22 cellular contexts compared by ENCODE assay signal in genomic region chr1:40776236-40777072, GRCh38. TPM values are rescaled to one million over a fixed set of nuclear protein-coding genes. Genes with fewer than 3 reads are reported as not detected.
A peak's percentile ranks its signal among the peaks of the same experiment; 100 is the strongest.
DNase-seq lines count a peak whose midpoint lies in the region; ATAC-seq, FAIRE-seq and TF ChIP-seq lines count a peak whose summit lies in the region.
"Had no signal": no experiment of that assay in that cellular context is flagged by ENCODE, and none has a peak within 500 bp of the region (broad histone marks: within the 10 kb centered on the region; RNA-seq: fewer than 3 reads in every experiment).

No MANE protein-coding gene starts in this region.

- H4K20me1 ChIP-seq in K562 (replicated peaks; ENCODE audit: control insufficient read depth, insufficient read depth, low read length), result no peaks in the 10 kb centered on the region
- H4K20me1 ChIP-seq: BLaER1 had no signal

- FAIRE-seq in K562 (lab: Jason Lieb, UNC), result no peak
- FAIRE-seq: A549, GM12892, GM18507, H54 had no signal

- intact Hi-C loops in K562 (cut with micrococcal nuclease), result no loop called here

- peaks cover 4% of the 10 kb centered on the region; the same call in 1 of the 2 replicates for H3K9me3 ChIP-seq in K562 (replicated peaks; ENCODE audit: control insufficient read depth, insufficient read depth, low read depth, low read length)

- no peak overlapping the region for H3K4me3 ChIP-seq in K562
- H3K4me3 ChIP-seq: A549, BLaER1, GM23338 had no signal

- CTCF ChIA-PET in activated naive CD4-positive, alpha-beta T cell treated with anti-CD3 and anti-CD28 coated beads, Interleukin-2, amount 10 ng/mL, durations not matched to agents 7 days and 5 days (lab: Charles Lee), result interaction anchor here (0.8 to 7.3 kb wide), 11 partner anchors 10 to 176 kb away, joined by 3 to 139 read pairs (median 7); no protein-coding TSS in a partner anchor
- CTCF ChIA-PET in K562 (lab: Yijun Ruan, JAX; ENCODE audit: low intra/inter-chr PET ratio), result no interaction called here

- H3K4me1 Mint-ChIP-seq in activated naive CD4-positive, alpha-beta T cell treated with anti-CD3 and anti-CD28 coated beads, Interleukin-2, amount 10 ng/mL, durations not matched to agents 7 days and 5 days, result peaks cover 5% of the 10 kb centered on the region
- peaks cover 6% of the 10 kb centered on the region for H3K4me1 Mint-ChIP-seq in glutamatergic neuron (ENCODE audit: low read depth, unreplicated experiment)
- peaks cover 3 to 12% of the 10 kb centered on the region in 2 donors for H3K4me1 Mint-ChIP-seq in stimulated activated naive B cell treated with anti-CD40 and anti-IgM and Interleukin-4, amounts not matched to agents 10 μg/mL and 1 μg/mL and 100 μg/mL, for 72 hours
- H3K4me1 Mint-ChIP-seq: CD14-positive monocyte had no signal

- H3K4me1 ChIP-seq in K562 (replicated peaks in 1 of 2; ENCODE audit: control insufficient read depth in 2 of 2, insufficient read depth in 2 of 2, low read length in 2 of 2), result peaks cover 0 to 14% of the 10 kb centered on the region in 2 experiments; a peak in 4 of 5 replicates
- H3K4me1 ChIP-seq: A549, BLaER1 had no signal

- WGBS in K562 (ENCODE audit: insufficient coverage, low coverage, missing lambda C conversion rate), result 72% methylated on average over 4 of the region's 4 CpGs

- DNase-seq in activated naive CD4-positive, alpha-beta T cell treated with anti-CD3 and anti-CD28 coated beads, Interleukin-2, amount 10 ng/mL, durations not matched to agents 7 days and 5 days, result peak; percentile 10
- no peak for DNase-seq in activated naive CD4-positive, alpha-beta T cell (lab: John Stamatoyannopoulos, UW)
- DNase-seq in K562 (ENCODE audit: extremely low read depth in 1 of 4, low spot score in 3 of 4) (no peak), glutamatergic neuron (no peak), NCI-H1048 (lab: John Stamatoyannopoulos, UW) (no peak), NCI-H748 treated with DMSO at 0.1 percent for 48 hours (lab: John Stamatoyannopoulos, UW) (no peak)
- DNase-seq in stimulated activated naive B cell treated with anti-CD40 and anti-IgM and Interleukin-4, amounts not matched to agents 10 μg/mL and 1 μg/mL and 100 μg/mL, for 72 hours, result no peak
- DNase-seq: CD4-positive, alpha-beta memory T cell; DMS153; DMS79; GDM1; HFFc6 had no signal

- in situ Hi-C loops in K562 (cut with MboI), result no loop called here

- ATAC-seq in K562 (no peak), HG02840 (IDR thresholded peaks at IDR 0.05; ENCODE audit: low FRiP score, unreplicated experiment) (no peak)
- ATAC-seq in stimulated activated naive B cell treated with anti-CD40 and anti-IgM and Interleukin-4, amounts not matched to agents 10 μg/mL and 1 μg/mL and 100 μg/mL, for 72 hours (replicated peaks), result no peak
- ATAC-seq: A549, GM23338, HCT116 had no signal

- no peak overlapping the region for H2AFZ ChIP-seq in K562 (ENCODE audit: low read depth, low read length)
- H2AFZ ChIP-seq: GM23338 had no signal

- H3K36me3 Mint-ChIP-seq in activated naive CD4-positive, alpha-beta T cell treated with anti-CD3 and anti-CD28 coated beads, Interleukin-2, amount 10 ng/mL, durations not matched to agents 7 days and 5 days, result peaks cover 28% of the 10 kb centered on the region
- H3K36me3 Mint-ChIP-seq in glutamatergic neuron (ENCODE audit: unreplicated experiment), result peaks cover 16% of the 10 kb centered on the region
- H3K36me3 Mint-ChIP-seq in stimulated activated naive B cell treated with anti-CD40 and anti-IgM and Interleukin-4, amounts not matched to agents 10 μg/mL and 1 μg/mL and 100 μg/mL, for 72 hours, result peaks cover 36 to 51% of the 10 kb centered on the region in 2 donors

- H3K9me3 Mint-ChIP-seq in activated naive CD4-positive, alpha-beta T cell treated with anti-CD3 and anti-CD28 coated beads, Interleukin-2, amount 10 ng/mL, durations not matched to agents 7 days and 5 days, result peaks cover 4% of the 10 kb centered on the region
- peaks cover 5% of the 10 kb centered on the region for H3K9me3 Mint-ChIP-seq in glutamatergic neuron (ENCODE audit: unreplicated experiment)
- peaks cover 6 to 13% of the 10 kb centered on the region in 2 donors for H3K9me3 Mint-ChIP-seq in stimulated activated naive B cell treated with anti-CD40 and anti-IgM and Interleukin-4, amounts not matched to agents 10 μg/mL and 1 μg/mL and 100 μg/mL, for 72 hours

- no peak for TF ChIP-seq EP300 in K562 (IDR thresholded peaks at IDR 0.05; ENCODE audit: low read length)

- peak overlapping the region; percentile 59 for H3K27ac Mint-ChIP-seq in activated naive CD4-positive, alpha-beta T cell treated with anti-CD3 and anti-CD28 coated beads, Interleukin-2, amount 10 ng/mL, durations not matched to agents 7 days and 5 days
- peak overlapping the region; percentile 12 for H3K27ac Mint-ChIP-seq in glutamatergic neuron (ENCODE audit: unreplicated experiment)
- peak overlapping the region; percentile 70 for H3K27ac Mint-ChIP-seq in stimulated activated naive B cell treated with anti-CD40 and anti-IgM and Interleukin-4, amounts not matched to agents 10 μg/mL and 1 μg/mL and 100 μg/mL, for 72 hours
- H3K27ac Mint-ChIP-seq: GM23338, HFFc6 had no signal

- no peak overlapping the region for H3K9ac ChIP-seq in K562 (ENCODE audit: insufficient read depth in 1 of 2, low read depth in 2 of 2, low read length in 2 of 2)
- H3K9ac ChIP-seq: BLaER1 had no signal

- no peak overlapping the region for H3K4me3 Mint-ChIP-seq in activated naive CD4-positive, alpha-beta T cell treated with anti-CD3 and anti-CD28 coated beads, Interleukin-2, amount 10 ng/mL, durations not matched to agents 7 days and 5 days
- H3K4me3 Mint-ChIP-seq in glutamatergic neuron (ENCODE audit: unreplicated experiment), result no peak overlapping the region
- H3K4me3 Mint-ChIP-seq in stimulated activated naive B cell treated with anti-CD40 and anti-IgM and Interleukin-4, amounts not matched to agents 10 μg/mL and 1 μg/mL and 100 μg/mL, for 72 hours, result no peak overlapping the region
- H3K4me3 Mint-ChIP-seq: CD14-positive monocyte; CD4-positive, alpha-beta memory T cell; GM23338; HFFc6 had no signal

- no peak overlapping the region for H3K27ac ChIP-seq in K562 (ENCODE audit: extremely low read depth, low read depth, low read length)
- H3K27ac ChIP-seq: 22Rv1, A549, BLaER1 had no signal

- no peak for TF ChIP-seq POLR2A in K562 (conservative IDR thresholded peaks at IDR 0.05)

- TF ChIP-seq CTCF in K562 (IDR thresholded peaks at IDR 0.05 in 2 of 3, conservative IDR thresholded peaks at IDR 0.05 in 1 of 3; ENCODE audit: insufficient read depth in 2 of 3, low read depth in 1 of 3, low read length in 3 of 3), result no peak
- no peak for TF ChIP-seq CTCF in glutamatergic neuron (IDR thresholded peaks at IDR 0.05; ENCODE audit: partially characterized antibody, unreplicated experiment)

- H3K4me2 ChIP-seq in K562 (ENCODE audit: insufficient read depth, low read length), result no peak overlapping the region
- H3K4me2 ChIP-seq: A549, BLaER1, GM23338 had no signal

- H3K27me3 ChIP-seq in K562 (ENCODE audit: control insufficient read depth in 2 of 2, insufficient read depth in 2 of 2, low read length in 2 of 2), result no peaks in the 10 kb centered on the region

- POLR2A ChIA-PET in K562 (lab: Yijun Ruan, JAX), result interaction anchor here (0.6 to 1.0 kb wide), 3 partner anchors 11 to 640 kb away, joined by 3 to 4 read pairs (median 4); no protein-coding TSS in a partner anchor

- no peaks in the 10 kb centered on the region for H3K9me1 ChIP-seq in K562 (ENCODE audit: control insufficient read depth, insufficient read depth, low read length)

- peaks cover 6% of the 10 kb centered on the region for H3K27me3 Mint-ChIP-seq in activated naive CD4-positive, alpha-beta T cell treated with anti-CD3 and anti-CD28 coated beads, Interleukin-2, amount 10 ng/mL, durations not matched to agents 7 days and 5 days
- peaks cover under 1% of the 10 kb centered on the region for H3K27me3 Mint-ChIP-seq in glutamatergic neuron (ENCODE audit: unreplicated experiment)
- H3K27me3 Mint-ChIP-seq in stimulated activated naive B cell treated with anti-CD40 and anti-IgM and Interleukin-4, amounts not matched to agents 10 μg/mL and 1 μg/mL and 100 μg/mL, for 72 hours, result no peaks in the 10 kb centered on the region

- BruUV-seq in K562 (replicated peaks; lab: Mats Ljungman, UMichigan), result no TSS peak

- no peaks in the 10 kb centered on the region for H3K79me2 ChIP-seq in K562 (ENCODE audit: control insufficient read depth, insufficient read depth, low read length)

- no peak for TF ChIP-seq RAD21 in K562 (CRISPR knock-in tag; conservative IDR thresholded peaks at IDR 0.05 in 1 of 2, IDR thresholded peaks at IDR 0.05 in 1 of 2)

- H3K36me3 ChIP-seq in K562 (ENCODE audit: control insufficient read depth, insufficient read depth, low read length), result 0 out of 3 replicates have a peak, but pooled peaks cover 2% of the 10 kb centered on the region

TF ChIP-seq in K562, 482 proteins besides CTCF, POLR2A, EP300 and RAD21 (continues in another document):
- TF ChIP-seq ZFP1 (CRISPR knock-in tag; IDR thresholded peaks at IDR 0.05) (peak; percentile 59; the same call in 1 of the 2 replicates), LEF1 (IDR thresholded peaks at IDR 0.05) (peak; percentile 35; the same call in 1 of the 2 replicates), CBX5 (IDR thresholded peaks at IDR 0.05; ENCODE audit: borderline replicate concordance, low read depth) (0 out of 2 replicates have a peak, but pooled peaks have one; percentile 32)

RNA-seq across cellular contexts. Expression of gene KCNQ4, which starts 7.1 kb away (rescaled TPM):
- 4.1 and 12.8 TPM in 2 replicates for total RNA-seq in K562 (2011; cell fraction: chromatin; rRNA removed; ENCODE audit: low replicate concordance)
- 7.4 and 7.5 TPM in 2 replicates for total RNA-seq in K562 (2011; cell fraction: nucleolus; rRNA removed)
- total RNA-seq in K562 (2011; cell fraction: nucleoplasm; rRNA removed), result 4.4 and 4.6 TPM in 2 replicates
- total RNA-seq in K562 (2014; rRNA removed) (1.6 and 1.8 TPM in 2 replicates), K562 (2014; rRNA removed; fragmentation: Illumina TruSeq; extraction: Trizol) (0.64 and 0.76 TPM in 2 replicates), K562 (2015; rRNA removed; fragmentation: Illumina TruSeq; extraction: Trizol) (0.72 and 0.79 TPM in 2 replicates), K562 (2021) (3.8 and 4.1 TPM in 2 replicates), glutamatergic neuron (ENCODE audit: unreplicated experiment) (0.76 TPM)
- polyA plus RNA-seq in K562 (2011; rRNA removed) (0.79 and 1.7 TPM in 2 replicates), K562 (2014; fragmentation: Illumina TruSeq; extraction: Trizol) (3.5 and 3.8 TPM in 2 replicates), K562 (2014; fragmentation: Nextera tagmentation; extraction: Ambion mirVana) (under 1 TPM; 0.07 to 0.27 TPM), K562 (2014; rRNA removed) (3.4 and 3.7 TPM in 2 replicates)
- polyA plus RNA-seq in K562 (2011; cell fraction: cytosol; rRNA removed), result 1.1 and 1.3 TPM in 2 replicates
- polyA plus RNA-seq in K562 (2011; cell fraction: nucleus; rRNA removed), result 6.3 and 9.8 TPM in 2 replicates
- 2.5 and 4.6 TPM in 2 replicates for polyA plus RNA-seq in K562 (2012)
- 0.42 and 0.49 TPM in 2 replicates for polyA minus RNA-seq in K562 (2011; rRNA and poly(A)+ RNA removed)
- polyA minus RNA-seq in K562 (2011; cell fraction: cytosol; rRNA and poly(A)+ RNA removed), result 1.0 TPM in 2 replicates
- polyA minus RNA-seq in K562 (2011; cell fraction: nucleus; rRNA and poly(A)+ RNA removed), result 3.6 and 3.7 TPM in 2 replicates
- polyA plus RNA-seq: CD14-positive monocyte had no signal

Comparison
In these comparisons a context has a peak if more than half of its experiments do, and no peak if none do; other contexts are left out.
1. H3K27ac Mint-ChIP-seq: peak in every context shown above with its lines; median percentile 70 in stimulated activated naive B cell treated with anti-CD40 and anti-IgM and Interleukin-4, amounts not matched to agents 10 μg/mL and 1 μg/mL and 100 μg/mL, for 72 hours; 59 in activated naive CD4-positive, alpha-beta T cell treated with anti-CD3 and anti-CD28 coated beads, Interleukin-2, amount 10 ng/mL, durations not matched to agents 7 days and 5 days; 12 in glutamatergic neuron.